ENCODE assay signal across 14 cellular contexts in genomic region chr10:48759113-48759901, GRCh38.
DNase-seq lines count a peak whose midpoint lies in the region; ATAC-seq, FAIRE-seq and TF ChIP-seq lines count a peak whose summit lies in the region.
"Had no signal": no experiment of that assay in that cellular context is flagged by ENCODE, and none has a peak within 500 bp of the region (broad histone marks: within the 10 kb centered on the region; RNA-seq: fewer than 3 reads in every experiment).

No MANE protein-coding gene starts in this region.

- no peak for DNase-seq in GM12892 (ENCODE audit: insufficient read length)
- DNase-seq in MV-4-11 (lab: John Stamatoyannopoulos, UW), result peak; percentile 78
- DNase-seq in activated naive CD8-positive, alpha-beta T cell treated with anti-CD3 and anti-CD28 coated beads, Interleukin-2, amount 50 U/mL, for 24 hours, result no peak
- no peak for DNase-seq in CD8-positive, alpha-beta T cell
- no peak for DNase-seq in activated naive CD4-positive, alpha-beta T cell (lab: John Stamatoyannopoulos, UW)
- DNase-seq in NCI-H2196 treated with DMSO at 0.1 percent for 48 hours (lab: John Stamatoyannopoulos, UW; ENCODE audit: unreplicated experiment), result no peak
- DNase-seq: activated CD4-positive, alpha-beta T cell treated with anti-CD3 and anti-CD28 coated beads for 48 hours; anterior cingulate cortex; NCI-H1092; PC-9 had no signal

- no peaks in the 10 kb centered on the region for H3K4me1 ChIP-seq in CD8-positive, alpha-beta T cell (ENCODE audit: insufficient read depth, low read length)

- H3K36me3 ChIP-seq in CD8-positive, alpha-beta T cell (ENCODE audit: insufficient read depth, low read length), result no peaks in the 10 kb centered on the region

- H3K4me3 ChIP-seq in CD8-positive, alpha-beta T cell (ENCODE audit: low read depth, low read length), result no peak overlapping the region
- H3K4me3 ChIP-seq: PC-9 had no signal

- no peak overlapping the region for H3K27ac Mint-ChIP-seq in activated naive CD8-positive, alpha-beta T cell treated with anti-CD3 and anti-CD28 coated beads, Interleukin-2, amount 50 U/mL, for 24 hours
- H3K27ac Mint-ChIP-seq in CD8-positive, alpha-beta T cell, result no peak overlapping the region

- no peaks in the 10 kb centered on the region for H3K4me1 Mint-ChIP-seq in activated naive CD8-positive, alpha-beta T cell treated with anti-CD3 and anti-CD28 coated beads, Interleukin-2, amount 50 U/mL, for 24 hours
- H3K4me1 Mint-ChIP-seq in CD8-positive, alpha-beta T cell (ENCODE audit: low read depth), result no peaks in the 10 kb centered on the region

- peak; percentile 32; the same call in 1 of the 2 replicates for TF ChIP-seq POLR2A in GM12892 (IDR thresholded peaks at IDR 0.05; ENCODE audit: low read depth, low read length)

- intact Hi-C loops in CD8-positive, alpha-beta T cell (cut with DNase I, micrococcal nuclease), result no loop called here

- H3K9me3 Mint-ChIP-seq in activated naive CD8-positive, alpha-beta T cell treated with anti-CD3 and anti-CD28 coated beads, Interleukin-2, amount 50 U/mL, for 24 hours, result peaks cover 4% of the 10 kb centered on the region
- no peaks in the 10 kb centered on the region for H3K9me3 Mint-ChIP-seq in CD8-positive, alpha-beta T cell

- ATAC-seq in GM19452 (IDR thresholded peaks at IDR 0.05; ENCODE audit: unreplicated experiment) (peak; percentile 89), HG02970 (IDR thresholded peaks at IDR 0.05; ENCODE audit: low FRiP score, unreplicated experiment) (peak; percentile 72)
- ATAC-seq in activated naive CD8-positive, alpha-beta T cell treated with anti-CD3 and anti-CD28 coated beads, Interleukin-2, amount 50 U/mL, for 24 hours, result no peak
- no peak for ATAC-seq in CD8-positive, alpha-beta T cell

- CTCF ChIA-PET in CD8-positive, alpha-beta T cell (lab: Charles Lee), result no interaction called here

- H3K27ac ChIP-seq in CD8-positive, alpha-beta T cell (ENCODE audit: low read depth, low read length), result no peak overlapping the region
- H3K27ac ChIP-seq: epithelial cell of prostate, PC-9 had no signal

- no peak overlapping the region for H3K4me3 Mint-ChIP-seq in activated naive CD8-positive, alpha-beta T cell treated with anti-CD3 and anti-CD28 coated beads, Interleukin-2, amount 50 U/mL, for 24 hours
- no peak overlapping the region for H3K4me3 Mint-ChIP-seq in CD8-positive, alpha-beta T cell

- peaks cover 8% of the 10 kb centered on the region for H3K27me3 Mint-ChIP-seq in activated naive CD8-positive, alpha-beta T cell treated with anti-CD3 and anti-CD28 coated beads, Interleukin-2, amount 50 U/mL, for 24 hours
- peaks cover 21% of the 10 kb centered on the region for H3K27me3 Mint-ChIP-seq in CD8-positive, alpha-beta T cell (ENCODE audit: low read depth)

- no peak for TF ChIP-seq CTCF in CD8-positive, alpha-beta T cell (IDR thresholded peaks at IDR 0.05)

- peak; percentile 88 for FAIRE-seq in GM12892 (lab: Jason Lieb, UNC)
- FAIRE-seq: keratinocyte had no signal

- POLR2A ChIA-PET in CD8-positive, alpha-beta T cell (lab: Charles Lee), result no interaction called here

- H3K27me3 ChIP-seq in CD8-positive, alpha-beta T cell (ENCODE audit: insufficient read depth, low read length), result no peaks in the 10 kb centered on the region

- H3K9me3 ChIP-seq in CD8-positive, alpha-beta T cell (ENCODE audit: low read length), result no peaks in the 10 kb centered on the region

- no peaks in the 10 kb centered on the region for H3K36me3 Mint-ChIP-seq in activated naive CD8-positive, alpha-beta T cell treated with anti-CD3 and anti-CD28 coated beads, Interleukin-2, amount 50 U/mL, for 24 hours (ENCODE audit: low read depth)
- H3K36me3 Mint-ChIP-seq in CD8-positive, alpha-beta T cell, result no peaks in the 10 kb centered on the region

Comparison
In these comparisons a context has a peak if more than half of its experiments do, and no peak if none do; other contexts are left out.
1. ATAC-seq: peak in GM19452 (single experiment) and HG02970 (single experiment); none in activated naive CD8-positive, alpha-beta T cell treated with anti-CD3 and anti-CD28 coated beads, Interleukin-2, amount 50 U/mL, for 24 hours (single experiment) and CD8-positive, alpha-beta T cell (single experiment).